In genomic region chr12:108618079-108618952, GRCh38 we compare ENCODE assay signal across 1 cellular context.
A peak's percentile ranks its signal among the peaks of the same experiment; 100 is the strongest.
TF ChIP-seq lines count a peak whose summit lies in the region.

No MANE protein-coding gene starts in this region.

TF ChIP-seq in HEK293, 187 proteins besides CTCF, POLR2A, EP300 and RAD21 (continued from another document):
- no peak for TF ChIP-seq ZNF148 (tag by site-specific recombination; IDR thresholded peaks at IDR 0.05; ENCODE audit: borderline replicate concordance)
- TF ChIP-seq GLIS1 (tag by site-specific recombination; IDR thresholded peaks at IDR 0.05) = peak; percentile 34; the same call in 1 of the 2 replicates
- TF ChIP-seq ZNF785 (tag by site-specific recombination; IDR thresholded peaks at IDR 0.05) = no peak
- no peak for TF ChIP-seq ZNF350 (tag by site-specific recombination; IDR thresholded peaks at IDR 0.05)
- 0 out of 2 replicates have a peak, but pooled peaks have one; percentile 38 for TF ChIP-seq ZNF2 (tag by site-specific recombination; IDR thresholded peaks at IDR 0.05)
- peak; percentile 63; the same call in 1 of the 2 replicates for TF ChIP-seq EGR2 (tag by site-specific recombination; IDR thresholded peaks at IDR 0.05; ENCODE audit: low read depth)
